In the genomic region with DNA sequence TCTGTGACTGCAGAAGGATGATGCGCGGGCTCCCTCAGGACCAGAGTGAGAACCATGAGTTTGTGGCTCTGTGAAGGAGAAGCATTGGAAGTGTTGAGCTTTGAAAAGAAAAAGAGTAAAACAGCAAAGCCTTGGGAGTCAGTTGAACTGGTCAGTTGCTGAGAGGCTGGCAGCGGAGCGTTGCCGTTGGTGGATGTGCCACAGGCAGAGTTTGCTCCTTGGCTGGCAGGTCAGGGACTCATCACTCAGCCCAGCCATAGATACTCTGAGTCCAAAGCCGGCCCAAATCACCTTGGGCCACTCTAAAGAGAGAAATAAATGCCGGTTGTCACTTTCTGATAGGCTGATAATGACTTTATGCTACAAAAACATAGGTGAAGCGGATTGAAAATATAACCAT, we compare ENCODE assay signal across 21 cellular contexts. TPM values are rescaled to one million over a fixed set of nuclear protein-coding genes. Genes with fewer than 3 reads are reported as not detected.
DNase-seq lines count a peak whose midpoint lies in the region; ATAC-seq and TF ChIP-seq lines count a peak whose summit lies in the region.
"Had no signal": no experiment of that assay in that cellular context is flagged by ENCODE, and none has a peak within 500 bp of the region (broad histone marks: within the 10 kb centered on the region; RNA-seq: fewer than 3 reads in every experiment).

No MANE protein-coding gene starts in this region.

- H3K9me3 Mint-ChIP-seq in activated T-cell treated with anti-CD3 and anti-CD28 coated beads, Interleukin-2, amount 50 U/mL, for 72 hours = no peaks in the 10 kb centered on the region
- H3K9me3 Mint-ChIP-seq: CD4-positive, CD25-positive, alpha-beta regulatory T cell; CD8-positive, alpha-beta T cell had no signal

- H3K27ac Mint-ChIP-seq in activated T-cell treated with anti-CD3 and anti-CD28 coated beads, Interleukin-2, amount 50 U/mL, for 72 hours = peak overlapping the region; percentile 3
- H3K27ac Mint-ChIP-seq in T-helper 17 cell = peak overlapping the region; percentile 80
- H3K27ac Mint-ChIP-seq: B cell; CD8-positive, alpha-beta T cell had no signal

- no peaks in the 10 kb centered on the region for H3K27me3 ChIP-seq in adrenal gland
- H3K27me3 ChIP-seq: BLaER1 had no signal

- no peak overlapping the region for H3K4me3 Mint-ChIP-seq in activated T-cell treated with anti-CD3 and anti-CD28 coated beads, Interleukin-2, amount 50 U/mL, for 72 hours
- no peak overlapping the region for H3K4me3 Mint-ChIP-seq in T-helper 17 cell
- H3K4me3 Mint-ChIP-seq: B cell; CD4-positive, CD25-positive, alpha-beta regulatory T cell; CD8-positive, alpha-beta T cell had no signal

- no peak for ATAC-seq in activated T-cell treated with anti-CD3 and anti-CD28 coated beads, Interleukin-2, amount 50 U/mL, for 72 hours (replicated peaks in 1 of 2)
- no peak for ATAC-seq in T-helper 17 cell
- ATAC-seq: CD8-positive, alpha-beta T cell; GM12878 had no signal

- H3K9me3 ChIP-seq in T-helper 17 cell (ENCODE audit: control insufficient read depth, low read length, poor library complexity, severe bottlenecking) (no peaks in the 10 kb centered on the region), adrenal gland (replicated peaks in 1 of 3) (no peaks in the 10 kb centered on the region)
- H3K9me3 ChIP-seq: BLaER1, Caco-2 had no signal

- peak overlapping the region in 4 of 5 donors; percentile 6 to 87 (median 36) for H3K27ac ChIP-seq in adrenal gland
- H3K27ac ChIP-seq: 22Rv1, BLaER1, C4-2B had no signal

- H3K4me3 ChIP-seq in adrenal gland = no peak overlapping the region
- H3K4me3 ChIP-seq: BLaER1, GM12878 had no signal

- H3K36me3 ChIP-seq in adrenal gland (replicated peaks in 1 of 2) = peaks cover 0 to 37% of the 10 kb centered on the region in 2 donors

- H3K27me3 Mint-ChIP-seq in activated T-cell treated with anti-CD3 and anti-CD28 coated beads, Interleukin-2, amount 50 U/mL, for 72 hours (ENCODE audit: low read depth) = no peaks in the 10 kb centered on the region
- no peaks in the 10 kb centered on the region for H3K27me3 Mint-ChIP-seq in T-helper 17 cell
- H3K27me3 Mint-ChIP-seq: B cell; CD4-positive, CD25-positive, alpha-beta regulatory T cell had no signal

- intact Hi-C loops in adrenal gland (cut with DNase I) = no loop called here

- TF ChIP-seq CTCF in adrenal gland (IDR thresholded peaks at IDR 0.05) = no peak

- H3K4me1 ChIP-seq in adrenal gland (replicated peaks in 1 of 2) = peaks cover 16 to 32% of the 10 kb centered on the region in 2 donors
- H3K4me1 ChIP-seq: BLaER1, Caco-2 had no signal

- no peak for DNase-seq in activated T-cell treated with anti-CD3 and anti-CD28 coated beads, Interleukin-2, amount 50 U/mL, for 72 hours
- DNase-seq in activated T-cell treated with anti-CD3 and anti-CD28 coated beads for 4 hours (no peak), T-helper 17 cell (no peak), adrenal gland (peak; percentile 42 to 75 (median 62)), SKM-1 treated with dmso at 0.1 percent for 144 hours (lab: John Stamatoyannopoulos, UW; ENCODE audit: unreplicated experiment) (no peak), D341Med (ENCODE audit: low spot score) (no peak), SKM-1 (lab: John Stamatoyannopoulos, UW; ENCODE audit: unreplicated experiment) (no peak)
- DNase-seq: Caco-2; CD4-positive, CD25-positive, alpha-beta regulatory T cell; CD8-positive, alpha-beta T cell; DMS 273 treated with DMSO at 0.1 percent for 48 hours; DMS79; EL; GDM1; GOT3; HCEC 1CT had no signal

- peaks cover 5 to 12% of the 10 kb centered on the region in 2 donors for H3K36me3 Mint-ChIP-seq in activated T-cell treated with anti-CD3 and anti-CD28 coated beads, Interleukin-2, amount 50 U/mL, for 72 hours (ENCODE audit: insufficient read depth in 2 of 2)
- peaks cover 14% of the 10 kb centered on the region for H3K36me3 Mint-ChIP-seq in T-helper 17 cell (ENCODE audit: low read depth)

- 56 to 72% (median 62%) methylated on average over 8 of the region's 8 CpGs for WGBS in adrenal gland, 4 donors

- TF ChIP-seq POLR2A in adrenal gland (IDR thresholded peaks at IDR 0.05) = no peak

- H3K4me1 Mint-ChIP-seq in activated T-cell treated with anti-CD3 and anti-CD28 coated beads, Interleukin-2, amount 50 U/mL, for 72 hours (ENCODE audit: low read depth) = peaks cover 6% of the 10 kb centered on the region
- peaks cover 9% of the 10 kb centered on the region for H3K4me1 Mint-ChIP-seq in T-helper 17 cell
- H3K4me1 Mint-ChIP-seq: B cell had no signal

RNA-seq across cellular contexts. Expression of a gene that starts 17.5 kb away (rescaled TPM):
- 10 to 100 TPM; 44.6 to 54.5 TPM for total RNA-seq in activated T-cell treated with anti-CD3 and anti-CD28 coated beads, Interleukin-2, amount 50 U/mL, for 72 hours
- total RNA-seq in T-helper 17 cell (10 to 100 TPM; 38.9 to 46.4 TPM), adrenal gland (10 to 100 TPM; 20.8 to 48.6 (median 33.7) TPM)
- 10 to 100 TPM; 33.9 to 44.7 (median 41.3) TPM for polyA plus RNA-seq in adrenal gland

RNA-seq across cellular contexts. Expression of a gene that starts 22.7 kb away (rescaled TPM):
- total RNA-seq in activated T-cell treated with anti-CD3 and anti-CD28 coated beads, Interleukin-2, amount 50 U/mL, for 72 hours = 10 to 100 TPM; 37.8 to 45.0 TPM
- total RNA-seq in T-helper 17 cell = 10 to 100 TPM; 19.3 to 21.6 TPM
- 10 to 100 TPM; 33.0 to 65.3 (median 43.1) TPM for total RNA-seq in adrenal gland
- polyA plus RNA-seq in adrenal gland = 10 to 100 TPM; 27.5 to 47.2 (median 40.5) TPM

Comparison
In these comparisons a context has a peak if more than half of its experiments do, and no peak if none do; other contexts are left out.
1. DNase-seq: peak in adrenal gland (7 of 7); none in activated T-cell treated with anti-CD3 and anti-CD28 coated beads, Interleukin-2, amount 50 U/mL, for 72 hours (0 of 2), activated T-cell treated with anti-CD3 and anti-CD28 coated beads for 4 hours (single experiment), T-helper 17 cell (0 of 3), SKM-1 treated with dmso at 0.1 percent for 144 hours (single experiment), D341Med (single experiment) and SKM-1 (single experiment).